Comparison of ENCODE assay signal across 24 cellular contexts in the genomic region with DNA sequence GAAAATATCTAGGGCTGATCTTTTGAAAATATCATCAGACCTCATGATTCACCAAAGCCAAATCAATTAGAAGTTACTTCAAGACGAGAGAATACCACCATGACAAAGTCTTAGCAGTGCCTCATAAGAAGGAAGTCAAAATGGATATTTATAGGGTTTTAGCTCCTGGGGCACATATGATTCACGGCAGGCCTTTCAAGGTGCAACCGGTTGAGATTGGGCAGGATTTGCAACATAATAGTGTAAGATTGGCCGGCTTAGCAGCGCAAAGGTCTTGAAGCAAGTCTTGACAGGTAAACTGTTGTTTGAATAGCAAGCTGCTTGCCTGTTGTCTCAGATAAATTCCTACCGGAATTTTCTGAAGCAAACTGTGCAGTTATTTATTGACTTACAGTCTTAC. TPM values are rescaled to one million over a fixed set of nuclear protein-coding genes. Genes with fewer than 3 reads are reported as not detected.
DNase-seq lines count a peak whose midpoint lies in the region; ATAC-seq and TF ChIP-seq lines count a peak whose summit lies in the region.
"Had no signal": no experiment of that assay in that cellular context is flagged by ENCODE, and none has a peak within 500 bp of the region (broad histone marks: within the 10 kb centered on the region; RNA-seq: fewer than 3 reads in every experiment).

No MANE protein-coding gene starts in this region.

- no peaks in the 10 kb centered on the region for H3K9me3 Mint-ChIP-seq in MCF 10A (ENCODE audit: unreplicated experiment)
- no peaks in the 10 kb centered on the region for H3K9me3 Mint-ChIP-seq in activated naive CD8-positive, alpha-beta T cell treated with anti-CD3 and anti-CD28 coated beads, Interleukin-2, amount 50 U/mL, for 24 hours
- H3K9me3 Mint-ChIP-seq: activated T-cell treated with anti-CD3 and anti-CD28 coated beads, Interleukin-2, amount 50 U/mL, for 4 hours; CD8-positive, alpha-beta T cell; neural crest cell had no signal

- peaks cover 11% of the 10 kb centered on the region for H3K4me1 Mint-ChIP-seq in MCF 10A (ENCODE audit: insufficient read depth, unreplicated experiment)
- H3K4me1 Mint-ChIP-seq in activated naive CD8-positive, alpha-beta T cell treated with anti-CD3 and anti-CD28 coated beads, Interleukin-2, amount 50 U/mL, for 24 hours, result peaks cover 11% of the 10 kb centered on the region

- no peak overlapping the region for H3K4me3 Mint-ChIP-seq in MCF 10A (ENCODE audit: unreplicated experiment)
- H3K4me3 Mint-ChIP-seq in activated naive CD8-positive, alpha-beta T cell treated with anti-CD3 and anti-CD28 coated beads, Interleukin-2, amount 50 U/mL, for 24 hours, result no peak overlapping the region
- H3K4me3 Mint-ChIP-seq: activated T-cell treated with anti-CD3 and anti-CD28 coated beads, Interleukin-2, amount 50 U/mL, for 4 hours; CD8-positive, alpha-beta T cell; neural crest cell had no signal

- no peaks in the 10 kb centered on the region for H3K9me3 ChIP-seq in breast epithelium
- H3K9me3 ChIP-seq: A549, HAP-1, pancreas, Peyer's patch, right atrium auricular region, tibial nerve had no signal

- no peak overlapping the region for H3K4me3 ChIP-seq in breast epithelium
- H3K4me3 ChIP-seq: A549, HAP-1, pancreas, Peyer's patch, right atrium auricular region, tibial nerve had no signal

- intact Hi-C loops in MCF 10A (cut with micrococcal nuclease) (loop anchor here (10.0 kb wide), 1 partner anchor 166 kb away; no protein-coding TSS in a partner anchor), breast epithelium (cut with DNase I; ENCODE audit: low total_unique reads) (no loop called here)

- no peak overlapping the region for H3K27ac ChIP-seq in breast epithelium
- H3K27ac ChIP-seq: A549, brain microvascular endothelial cell, pancreas, Peyer's patch, tibial nerve had no signal

- no TSS peak for BruUV-seq in MCF 10A (replicated peaks; lab: Mats Ljungman, UMichigan)

- ATAC-seq in activated naive CD8-positive, alpha-beta T cell treated with anti-CD3 and anti-CD28 coated beads, Interleukin-2, amount 50 U/mL, for 24 hours, result peak; percentile 36
- ATAC-seq in HG03460 (IDR thresholded peaks at IDR 0.05; ENCODE audit: unreplicated experiment), result no peak
- no peak for ATAC-seq in HG02970 (IDR thresholded peaks at IDR 0.05; ENCODE audit: low FRiP score, unreplicated experiment)
- ATAC-seq: A549; activated T-cell treated with anti-CD3 and anti-CD28 coated beads, Interleukin-2, amount 50 U/mL, for 4 hours; CD8-positive, alpha-beta T cell had no signal

- TF ChIP-seq POLR2A in breast epithelium (IDR thresholded peaks at IDR 0.05), result no peak

- no peaks in the 10 kb centered on the region for H3K4me1 ChIP-seq in breast epithelium
- H3K4me1 ChIP-seq: Peyer's patch had no signal

- DNase-seq in MCF 10A (ENCODE audit: unreplicated experiment), result peak; percentile 89
- DNase-seq in breast epithelium (ENCODE audit: low spot score in 2 of 2), result no peak
- peak; percentile 63 to 83 for DNase-seq in NOMO-1 (lab: John Stamatoyannopoulos, UW; ENCODE audit: unreplicated experiment in 2 of 2)
- DNase-seq in activated naive CD8-positive, alpha-beta T cell treated with anti-CD3 and anti-CD28 coated beads, Interleukin-2, amount 50 U/mL, for 24 hours, result no peak
- peak; percentile 62 for DNase-seq in ureter (ENCODE audit: low spot score)
- no peak for DNase-seq in NCI-H2081 (lab: John Stamatoyannopoulos, UW)
- DNase-seq: activated CD8-positive, alpha-beta memory T cell treated with anti-CD3 and anti-CD28 coated beads for 24 hours; activated T-cell treated with anti-CD3 and anti-CD28 coated beads, Interleukin-2, amount 50 U/mL, for 4 hours; brain microvascular endothelial cell; CD8-positive, alpha-beta T cell; head of caudate nucleus; kidney glomerular epithelial cell; MM.1S; NCI-H524; pancreas; Peyer's patch; stimulated activated CD4-positive, alpha-beta T cell treated with anti-CD3 and anti-CD28 coated beads, Interleukin-2, amount 100 ng/mL, for 24 hours had no signal

- no peaks in the 10 kb centered on the region for H3K27me3 ChIP-seq in breast epithelium
- H3K27me3 ChIP-seq: brain microvascular endothelial cell, pancreas, Peyer's patch, right atrium auricular region, tibial nerve had no signal

- TF ChIP-seq CTCF in MCF 10A (IDR thresholded peaks at IDR 0.05; ENCODE audit: unreplicated experiment) (no peak), breast epithelium (IDR thresholded peaks at IDR 0.05) (no peak)

- POLR2A ChIA-PET in MCF 10A (lab: Yijun Ruan, JAX), result interaction anchor here (0.8 to 2.8 kb wide), 17 partner anchors 8 to 255 kb away, joined by 3 to 12 read pairs (median 4); a partner anchor contains a TSS

- CTCF ChIA-PET in MCF 10A (lab: Yijun Ruan, JAX), result interaction anchor here (1.1 to 2.1 kb wide), 3 partner anchors 11 to 130 kb away, joined by 3 to 5 read pairs (median 3); no protein-coding TSS in a partner anchor

- H3K36me3 Mint-ChIP-seq in MCF 10A (ENCODE audit: insufficient read depth, unreplicated experiment), result no peaks in the 10 kb centered on the region
- no peaks in the 10 kb centered on the region for H3K36me3 Mint-ChIP-seq in activated naive CD8-positive, alpha-beta T cell treated with anti-CD3 and anti-CD28 coated beads, Interleukin-2, amount 50 U/mL, for 24 hours (ENCODE audit: low read depth)
- H3K36me3 Mint-ChIP-seq: CD8-positive, alpha-beta T cell had no signal

- H3K27me3 Mint-ChIP-seq in MCF 10A (ENCODE audit: insufficient read depth, unreplicated experiment), result no peaks in the 10 kb centered on the region
- peaks cover 10% of the 10 kb centered on the region for H3K27me3 Mint-ChIP-seq in activated naive CD8-positive, alpha-beta T cell treated with anti-CD3 and anti-CD28 coated beads, Interleukin-2, amount 50 U/mL, for 24 hours

- no peaks in the 10 kb centered on the region for H3K36me3 ChIP-seq in breast epithelium
- H3K36me3 ChIP-seq: brain microvascular endothelial cell, HAP-1, pancreas, Peyer's patch, right atrium auricular region, tibial nerve had no signal

- no peak overlapping the region for H3K27ac Mint-ChIP-seq in MCF 10A (ENCODE audit: low read depth, unreplicated experiment)
- no peak overlapping the region for H3K27ac Mint-ChIP-seq in activated naive CD8-positive, alpha-beta T cell treated with anti-CD3 and anti-CD28 coated beads, Interleukin-2, amount 50 U/mL, for 24 hours
- H3K27ac Mint-ChIP-seq: CD8-positive, alpha-beta T cell had no signal

RNA-seq across cellular contexts. Expression of a gene that starts 17.5 kb away (rescaled TPM):
- total RNA-seq in MCF 10A (2022) (0.28 and 0.56 TPM in 2 replicates), breast epithelium (1 to 10 TPM in 2 of 3 donors, under 1 TPM in 1; 0.66 to 2.4 (median 1.3) TPM), ureter (1.4 TPM)

Comparison
In these comparisons a context has a peak if more than half of its experiments do, and no peak if none do; other contexts are left out.
1. DNase-seq: peak in MCF 10A (single experiment), NOMO-1 (2 of 2) and ureter (single experiment); none in breast epithelium (0 of 2), activated naive CD8-positive, alpha-beta T cell treated with anti-CD3 and anti-CD28 coated beads, Interleukin-2, amount 50 U/mL, for 24 hours (single experiment) and NCI-H2081 (0 of 2).